In the genomic region with DNA sequence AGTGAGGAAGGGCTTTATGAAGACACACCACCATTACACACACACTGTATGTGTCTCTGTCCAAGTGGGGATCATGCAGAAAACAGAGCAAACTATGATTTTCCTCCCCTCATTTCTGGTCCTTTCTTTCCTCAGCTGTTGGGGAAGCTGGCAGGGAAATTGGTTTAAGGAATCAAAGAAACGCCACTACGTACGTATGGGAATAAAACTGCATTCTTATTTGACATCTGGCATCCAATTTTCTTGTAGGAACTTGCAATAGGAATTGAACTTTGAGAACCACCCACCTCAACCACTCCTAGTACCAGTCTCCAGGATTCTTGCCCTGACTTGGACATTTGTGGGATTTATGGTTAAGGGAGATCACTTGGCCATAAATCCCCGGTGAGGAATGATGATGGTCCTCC, we compare ENCODE assay signal across 11 cellular contexts.
DNase-seq lines count a peak whose midpoint lies in the region; ATAC-seq, FAIRE-seq and TF ChIP-seq lines count a peak whose summit lies in the region.
"Had no signal": no experiment of that assay in that cellular context is flagged by ENCODE, and none has a peak within 500 bp of the region (broad histone marks: within the 10 kb centered on the region; RNA-seq: fewer than 3 reads in every experiment).

No MANE protein-coding gene starts in this region.

- H3K36me3 Mint-ChIP-seq in activated T-cell treated with anti-CD3 and anti-CD28 coated beads, Interleukin-2, amount 50 U/mL, for 24 hours (ENCODE audit: low read depth), result no peaks in the 10 kb centered on the region
- H3K36me3 Mint-ChIP-seq: activated naive CD8-positive, alpha-beta T cell treated with anti-CD3 and anti-CD28 coated beads, Interleukin-2, amount 10 ng/mL, durations not matched to agents 7 days and 5 days had no signal

- H2AFZ ChIP-seq in mammary epithelial cell (ENCODE audit: low read depth, low read length), result peak overlapping the region; percentile 77

- no peak for FAIRE-seq in frontal cortex (lab: Jason Lieb, UNC)

- H3K27me3 Mint-ChIP-seq in activated T-cell treated with anti-CD3 and anti-CD28 coated beads, Interleukin-2, amount 50 U/mL, for 24 hours, result peaks cover 59% of the 10 kb centered on the region

- no peaks in the 10 kb centered on the region for H4K20me1 ChIP-seq in mammary epithelial cell (ENCODE audit: insufficient read depth, low read length)

- dilution Hi-C loops in mammary epithelial cell (cut with HindIII; ENCODE audit: low sequenced_read_pairs), result no loop called here

- H3K4me2 ChIP-seq in mammary epithelial cell (ENCODE audit: insufficient read depth, low read depth, low read length), result peak overlapping the region; percentile 87

- CTCF ChIA-PET in mammary epithelial cell (lab: Charles Lee; ENCODE audit: low non-redundant PET), result no interaction called here

- ATAC-seq in thoracic aorta (ENCODE audit: insufficient number of reproducible peaks, low FRiP score, low read depth) (no peak), HG02870 (IDR thresholded peaks at IDR 0.05; ENCODE audit: unreplicated experiment) (no peak)

- no TSS peak for BruUV-seq in mammary epithelial cell (replicated peaks; lab: Mats Ljungman, UMichigan)

- no peak overlapping the region for H3K27ac Mint-ChIP-seq in activated T-cell treated with anti-CD3 and anti-CD28 coated beads, Interleukin-2, amount 50 U/mL, for 24 hours
- H3K27ac Mint-ChIP-seq: activated naive CD8-positive, alpha-beta T cell treated with anti-CD3 and anti-CD28 coated beads, Interleukin-2, amount 10 ng/mL, durations not matched to agents 7 days and 5 days had no signal

- TF ChIP-seq CTCF in mammary epithelial cell (conservative IDR thresholded peaks at IDR 0.05 in 1 of 2, IDR thresholded peaks at IDR 0.05 in 1 of 2; ENCODE audit: extremely low read depth in 1 of 2, insufficient read depth in 1 of 2, low read depth in 1 of 2, low read length in 2 of 2) (no peak), thoracic aorta (IDR thresholded peaks at IDR 0.05) (no peak)

- peak overlapping the region; percentile 96 for H3K9ac ChIP-seq in mammary epithelial cell (ENCODE audit: insufficient read depth, low read length)

- H3K9me3 ChIP-seq in mammary epithelial cell (replicated peaks; ENCODE audit: insufficient read depth, low read length) (no peaks in the 10 kb centered on the region), thoracic aorta (no peaks in the 10 kb centered on the region)

- 0% methylated on average over 4 of the region's 4 CpGs for WGBS in mammary epithelial cell (ENCODE audit: low coverage, missing lambda C conversion rate)

- no peaks in the 10 kb centered on the region for H3K36me3 ChIP-seq in mammary epithelial cell (ENCODE audit: insufficient read depth, low read length)
- no peaks in the 10 kb centered on the region for H3K36me3 ChIP-seq in thoracic aorta

- H3K4me1 ChIP-seq in mammary epithelial cell (ENCODE audit: insufficient read depth, low read length), result peaks cover 31% of the 10 kb centered on the region
- H3K4me1 ChIP-seq in thoracic aorta (ENCODE audit: control insufficient read depth in 1 of 2, low read depth in 2 of 2), result peaks cover 4 to 16% of the 10 kb centered on the region in 2 donors

- in situ Hi-C loops in mammary epithelial cell (cut with MboI; ENCODE audit: low sequenced_read_pairs in 2 of 2), result no loop called here
- in situ Hi-C loops in G401 (cut with HindIII; ENCODE audit: low sequenced_read_pairs), result no loop called here

- intact Hi-C loops in mammary epithelial cell (cut with micrococcal nuclease), result loop anchor here (1.0 kb wide), 3 partner anchors 19 to 33 kb away; no protein-coding TSS in a partner anchor

- H3K4me3 ChIP-seq in mammary epithelial cell (replicated peaks in 1 of 3; ENCODE audit: insufficient read depth in 1 of 3, low read depth in 2 of 3, low read length in 3 of 3) (peak overlapping the region; percentile 64 to 75 (median 72)), thoracic aorta (peak overlapping the region; percentile 73)

- H3K27ac ChIP-seq in mammary epithelial cell (ENCODE audit: insufficient read depth, low read depth, low read length), result peak overlapping the region; percentile 97
- H3K27ac ChIP-seq in thoracic aorta, result no peak overlapping the region

- H3K9me3 Mint-ChIP-seq in activated T-cell treated with anti-CD3 and anti-CD28 coated beads, Interleukin-2, amount 50 U/mL, for 24 hours, result no peaks in the 10 kb centered on the region
- H3K9me3 Mint-ChIP-seq: activated naive CD8-positive, alpha-beta T cell treated with anti-CD3 and anti-CD28 coated beads, Interleukin-2, amount 10 ng/mL, durations not matched to agents 7 days and 5 days had no signal

- no peak for DNase-seq in activated T-cell treated with anti-CD3 and anti-CD28 coated beads, Interleukin-2, amount 50 U/mL, for 24 hours
- DNase-seq in activated T-cell treated with anti-CD3 and anti-CD28 coated beads for 4 hours, result no peak
- peak; percentile 81 for DNase-seq in mammary epithelial cell
- DNase-seq in lung microvascular endothelial cell (ENCODE audit: low read depth in 2 of 2), result peak; percentile 20 to 49
- no peak for DNase-seq in thoracic aorta (ENCODE audit: low spot score)
- DNase-seq in G401 (ENCODE audit: low spot score), result no peak
- no peak for DNase-seq in frontal cortex (ENCODE audit: low spot score in 2 of 2)
- DNase-seq: DND-41; stimulated activated CD4-positive, alpha-beta T cell treated with anti-CD3 and anti-CD28 coated beads, Interleukin-15, amount 100 ng/mL, for 24 hours had no signal

- peak overlapping the region; percentile 72 for H3K4me3 Mint-ChIP-seq in activated T-cell treated with anti-CD3 and anti-CD28 coated beads, Interleukin-2, amount 50 U/mL, for 24 hours

- peaks cover 21% of the 10 kb centered on the region for H3K4me1 Mint-ChIP-seq in activated T-cell treated with anti-CD3 and anti-CD28 coated beads, Interleukin-2, amount 50 U/mL, for 24 hours (ENCODE audit: low read depth)

- no peaks in the 10 kb centered on the region for H3K27me3 ChIP-seq in mammary epithelial cell (ENCODE audit: insufficient read depth, low read length)
- H3K27me3 ChIP-seq in thoracic aorta (replicated peaks; ENCODE audit: insufficient read depth), result no peaks in the 10 kb centered on the region

- H3K79me2 ChIP-seq in mammary epithelial cell (ENCODE audit: insufficient read depth, low read length), result peaks cover 67% of the 10 kb centered on the region

Comparison
In these comparisons a context has a peak if more than half of its experiments do, and no peak if none do; other contexts are left out.
1. DNase-seq: peak in mammary epithelial cell (single experiment) and lung microvascular endothelial cell (2 of 2); none in activated T-cell treated with anti-CD3 and anti-CD28 coated beads, Interleukin-2, amount 50 U/mL, for 24 hours (single experiment), activated T-cell treated with anti-CD3 and anti-CD28 coated beads for 4 hours (single experiment), thoracic aorta (single experiment), G401 (single experiment) and frontal cortex (0 of 2).